29 cellular contexts compared by ENCODE assay signal in genomic region chr6:135109761-135110160, GRCh38.
"Had no signal": no experiment of that assay in that cellular context is flagged by ENCODE, and none has a peak within 500 bp of the region (broad histone marks: within the 10 kb centered on the region; RNA-seq: fewer than 3 reads in every experiment).

No MANE protein-coding gene starts in this region.

- H3K4me3 ChIP-seq: ovary, psoas muscle, right lobe of liver, sigmoid colon, suprapubic skin, testis, tibial artery, transverse colon, upper lobe of right lung, uterus had no signal

- H3K9ac ChIP-seq: parathyroid adenoma had no signal

- H3K27me3 ChIP-seq: neutrophil, ovary, right lobe of liver, sigmoid colon, suprapubic skin, testis, tibial artery, upper lobe of right lung, uterus had no signal

- H3K36me3 ChIP-seq: neutrophil, ovary, right lobe of liver, sigmoid colon, suprapubic skin, tibial artery, transverse colon, upper lobe of right lung, uterus had no signal

- H3K27ac ChIP-seq: neutrophil, ovary, parathyroid adenoma, psoas muscle, right lobe of liver, sigmoid colon, suprapubic skin, testis, tibial artery, transverse colon, upper lobe of right lung, uterus had no signal

- H3K79me2 ChIP-seq: parathyroid adenoma had no signal

- DNase-seq: naive thymus-derived CD8-positive, alpha-beta T cell; nephron progenitor cell; nucleus accumbens; ovary; posterior cingulate gyrus; psoas muscle; right cardiac atrium; right lobe of liver; sigmoid colon; small intestine; stimulated activated CD4-positive, alpha-beta T cell treated with anti-CD3 and anti-CD28 coated beads, Interleukin-15, amount 100 ng/mL, for 24 hours; stimulated activated CD4-positive, alpha-beta T cell treated with anti-CD3 and anti-CD28 coated beads, Interleukin-2, amount 100 ng/mL, for 24 hours; stimulated activated CD4-positive, alpha-beta T cell treated with anti-CD3 and anti-CD28 coated beads, Interleukin-2, amount 100 ng/mL, for 48 hours; stimulated activated CD4-positive, alpha-beta T cell treated with anti-CD3 and anti-CD28 coated beads, Interleukin-4, amount 100 ng/mL, for 24 hours; stimulated activated CD8-positive, alpha-beta memory T cell treated with anti-CD3 and anti-CD28 coated beads, Interleukin-4, amount 100 ng/mL, for 48 hours; stimulated activated naive CD4-positive, alpha-beta T cell; stimulated activated naive CD8-positive, alpha-beta T cell treated with anti-CD3 and anti-CD28 coated beads, Interleukin-15, amount 100 ng/mL, for 72 hours; stimulated activated naive CD8-positive, alpha-beta T cell treated with anti-CD3 and anti-CD28 coated beads, Interleukin-15, Interleukin-2, amounts not matched to agents 100 U/mL and 50 U/mL, for 24 hours; substantia nigra; testis; tibial artery; transverse colon; upper lobe of right lung; uterus had no signal

- ATAC-seq: naive thymus-derived CD8-positive, alpha-beta T cell; natural killer cell treated with Interleukin-12 subunit alpha and Interleukin-12 subunit beta and Interleukin-15 and Interleukin-18, amount 100 ng/mL, for 72 hours; psoas muscle; right cardiac atrium; right lobe of liver; stimulated activated memory B cell treated with anti-CD40 and anti-IgM and Interleukin-4, amounts not matched to agents 10 μg/mL and 1 μg/mL and 100 μg/mL, for 72 hours; stimulated activated naive CD8-positive, alpha-beta T cell treated with anti-CD3 and anti-CD28 coated beads, Interleukin-15, amount 100 ng/mL, for 72 hours; stimulated activated naive CD8-positive, alpha-beta T cell treated with anti-CD3 and anti-CD28 coated beads, Interleukin-15, Interleukin-2, amounts not matched to agents 100 U/mL and 50 U/mL, for 24 hours; upper lobe of right lung had no signal

- H3K9me3 ChIP-seq: neutrophil, ovary, psoas muscle, right lobe of liver, suprapubic skin, testis, tibial artery, transverse colon, upper lobe of right lung, uterus had no signal

- H3K4me1 ChIP-seq: parathyroid adenoma, psoas muscle, right lobe of liver, sigmoid colon, suprapubic skin, testis, tibial artery, transverse colon, upper lobe of right lung, uterus had no signal

- H2AFZ ChIP-seq: parathyroid adenoma had no signal
